ENCODE assay signal across 8 cellular contexts in genomic region chr1:84299536-84300260, GRCh38. TPM values are rescaled to one million over a fixed set of nuclear protein-coding genes. Genes with fewer than 3 reads are reported as not detected.
DNase-seq lines count a peak whose midpoint lies in the region; ATAC-seq and TF ChIP-seq lines count a peak whose summit lies in the region.

No MANE protein-coding gene starts in this region.

- no peak for ATAC-seq in lower lobe of right lung
- no peak for ATAC-seq in upper lobe of left lung (ENCODE audit: low FRiP score in 2 of 2)
- ATAC-seq in HG03521 (IDR thresholded peaks at IDR 0.05; ENCODE audit: unreplicated experiment): no peak
- no peak for ATAC-seq in HG03097 (IDR thresholded peaks at IDR 0.05; ENCODE audit: low FRiP score, unreplicated experiment)

- no peaks in the 10 kb centered on the region for H3K36me3 ChIP-seq in ACC112 (ENCODE audit: insufficient read depth, low read length)
- H3K36me3 ChIP-seq in HAP-1 (replicated peaks): no peaks in the 10 kb centered on the region
- H3K36me3 ChIP-seq in ascending aorta: no peaks in the 10 kb centered on the region
- H3K36me3 ChIP-seq in lower lobe of right lung: no peaks in the 10 kb centered on the region
- H3K36me3 ChIP-seq in upper lobe of left lung: no peaks in the 10 kb centered on the region

- peak overlapping the region; percentile 94 for H3K4me3 ChIP-seq in ACC112 (ENCODE audit: low read depth, low read length)
- H3K4me3 ChIP-seq in HAP-1: peak overlapping the region; percentile 59
- H3K4me3 ChIP-seq in ascending aorta: peak overlapping the region; percentile 79 to 89
- H3K4me3 ChIP-seq in lower lobe of right lung: peak overlapping the region; percentile 66
- H3K4me3 ChIP-seq in upper lobe of left lung: peak overlapping the region in 3 of 4 donors; percentile 54 to 82 (median 78)

- intact Hi-C loops in ascending aorta (cut with DNase I): loop anchor here (5.0 to 10.0 kb wide), 7 partner anchors 115 to 365 kb away; partner anchors contain the start of genes GNG5, SPATA1 and TTLL7
- intact Hi-C loops in lower lobe of right lung (cut with DNase I): no loop called here

- no peak for DNase-seq in HAP-1 (ENCODE audit: low spot score in 2 of 2)
- no peak for DNase-seq in ascending aorta (ENCODE audit: low spot score in 2 of 2)
- no peak for DNase-seq in lower lobe of right lung
- no peak for DNase-seq in upper lobe of left lung
- DNase-seq in stimulated activated naive CD4-positive, alpha-beta T cell treated with Interleukin-2 at 50 U/mL for 16 hours (lab: John Stamatoyannopoulos, UW): no peak

- H3K27ac ChIP-seq in ACC112 (ENCODE audit: low read depth, low read length): peak overlapping the region; percentile 50; the same call in 1 of the 2 replicates
- H3K27ac ChIP-seq in ascending aorta: peak overlapping the region; percentile 84 to 90
- peak overlapping the region; percentile 81 for H3K27ac ChIP-seq in lower lobe of right lung
- peak overlapping the region in 2 of 4 donors; percentile 84 to 88 for H3K27ac ChIP-seq in upper lobe of left lung

- TF ChIP-seq CTCF in ascending aorta (IDR thresholded peaks at IDR 0.05) (no peak), lower lobe of right lung (IDR thresholded peaks at IDR 0.05) (no peak), upper lobe of left lung (IDR thresholded peaks at IDR 0.05) (no peak)

- in situ Hi-C loops in HAP-1 (cut with MboI; ENCODE audit: low sequenced_read_pairs): no loop called here

- no peak for TF ChIP-seq POLR2A in upper lobe of left lung (IDR thresholded peaks at IDR 0.05)

- H3K27me3 ChIP-seq in ACC112 (ENCODE audit: insufficient read depth, low read length) (no peaks in the 10 kb centered on the region), HAP-1 (ENCODE audit: low read depth) (no peaks in the 10 kb centered on the region), ascending aorta (no peaks in the 10 kb centered on the region), lower lobe of right lung (ENCODE audit: low read depth) (no peaks in the 10 kb centered on the region), upper lobe of left lung (no peaks in the 10 kb centered on the region)

- H3K9me3 ChIP-seq in HAP-1 (no peaks in the 10 kb centered on the region), ascending aorta (peaks cover 0 to 9% of the 10 kb centered on the region in 2 donors), lower lobe of right lung (peaks cover 6% of the 10 kb centered on the region), upper lobe of left lung (peaks cover 0 to 6% (median 0%) of the 10 kb centered on the region in 4 donors)

- WGBS in upper lobe of left lung, 2 donors: 17 to 23% methylated on average over 4 of the region's 4 CpGs

- H3K4me1 ChIP-seq in ACC112 (ENCODE audit: control insufficient read depth, insufficient read depth, low read length, unreplicated experiment) (peaks cover 44% of the 10 kb centered on the region), HAP-1 (peaks cover 26% of the 10 kb centered on the region), ascending aorta (peaks cover 0 to 15% of the 10 kb centered on the region in 2 donors), lower lobe of right lung (peaks cover 17% of the 10 kb centered on the region), upper lobe of left lung (peaks cover 8 to 51% (median 12%) of the 10 kb centered on the region in 4 donors)

- peak overlapping the region; percentile 62 for H2AFZ ChIP-seq in ACC112 (ENCODE audit: low read length, unreplicated experiment)

- no peak for TF ChIP-seq EP300 in upper lobe of left lung (IDR thresholded peaks at IDR 0.05)

- H3K79me2 ChIP-seq in ACC112 (ENCODE audit: control insufficient read depth, insufficient read depth, low read length, unreplicated experiment): no peaks in the 10 kb centered on the region

RNA-seq across cellular contexts. Expression of gene SAMD13, which starts 1.8 kb away (rescaled TPM):
- total RNA-seq in ascending aorta (not detected), lower lobe of right lung (2.2 TPM), upper lobe of left lung (1 to 10 TPM in 2 of 6 donors, under 1 TPM in 2, not detected in 2; 0.71 to 1.9 (median 0.90) TPM)
